32 cellular contexts compared by ENCODE assay signal in genomic region chr13:87003265-87003664, GRCh38.
"Had no signal": no experiment of that assay in that cellular context is flagged by ENCODE, and none has a peak within 500 bp of the region (broad histone marks: within the 10 kb centered on the region; RNA-seq: fewer than 3 reads in every experiment).

No MANE protein-coding gene starts in this region.

- H3K4me3 ChIP-seq: adrenal gland, body of pancreas, cardiac muscle cell had no signal

- H3K4me1 ChIP-seq: adrenal gland, body of pancreas had no signal

- FAIRE-seq: colon, endometrium, endothelial cell of umbilical vein, frontal cortex had no signal

- H3K9me3 ChIP-seq: adrenal gland, body of pancreas had no signal

- ATAC-seq: activated CD4-positive, alpha-beta T cell treated with anti-CD3 and anti-CD28 coated beads for 36 hours; activated CD8-positive, alpha-beta memory T cell treated with anti-CD3 and anti-CD28 coated beads, Interleukin-2, amount 10 ng/mL, durations not matched to agents 7 days and 5 days; activated CD8-positive, alpha-beta T cell treated with anti-CD3 and anti-CD28 coated beads, Interleukin-2, amount 10 ng/mL, durations not matched to agents 7 days and 5 days; activated naive CD8-positive, alpha-beta T cell treated with anti-CD3 and anti-CD28 coated beads, Interleukin-2, amount 50 U/mL, for 24 hours; body of pancreas; esophagus mucosa had no signal

- DNase-seq: activated CD4-positive, alpha-beta memory T cell treated with anti-CD3 and anti-CD28 coated beads for 36 hours; activated CD4-positive, alpha-beta T cell treated with anti-CD3 and anti-CD28 coated beads for 36 hours; activated CD4-positive, alpha-beta T cell treated with anti-CD3 and anti-CD28 coated beads, Interleukin-2, amount 10 ng/mL, durations not matched to agents 24 days and 14 days; activated CD4-positive, CD25-positive, alpha-beta regulatory T cell; activated CD4-positive, CD25-positive, alpha-beta regulatory T cell treated with anti-CD3 and anti-CD28 coated beads, Interleukin-2, amount 50 U/mL, for 72 hours; activated CD8-positive, alpha-beta memory T cell treated with anti-CD3 and anti-CD28 coated beads, Interleukin-2, amount 10 ng/mL, durations not matched to agents 7 days and 5 days; activated CD8-positive, alpha-beta memory T cell treated with anti-CD3 and anti-CD28 coated beads, Interleukin-2, amount 50 U/mL, for 4 hours; activated CD8-positive, alpha-beta T cell treated with anti-CD3 and anti-CD28 coated beads, Interleukin-2, amount 10 ng/mL, durations not matched to agents 7 days and 5 days; activated effector memory CD4-positive, alpha-beta T cell treated with anti-CD3 and anti-CD28 coated beads, Interleukin-2, amount 50 U/mL, for 16 hours; activated naive CD4-positive, alpha-beta T cell treated with anti-CD3 and anti-CD28 coated beads for 36 hours; activated naive CD8-positive, alpha-beta T cell treated with anti-CD3 and anti-CD28 coated beads for 36 hours; activated naive CD8-positive, alpha-beta T cell treated with anti-CD3 and anti-CD28 coated beads, Interleukin-2, amount 50 U/mL, for 24 hours; activated T-cell treated with anti-CD3 and anti-CD28 coated beads, Interleukin-2, amount 50 U/mL, for 1 hour; activated T-cell treated with anti-CD3 and anti-CD28 coated beads, Interleukin-2, amount 50 U/mL, for 48 hours; adrenal gland; amygdala; aorta; body of pancreas; central memory CD4-positive, alpha-beta T cell; cortex of kidney; dermis blood vessel endothelial cell; effector CD8-positive, alpha-beta T cell; foreskin fibroblast; head of caudate nucleus; hippocampal formation; T-helper 2 cell had no signal

- H3K27me3 ChIP-seq: adrenal gland, body of pancreas, cardiac muscle cell had no signal

- H3K36me3 ChIP-seq: adrenal gland, cardiac muscle cell had no signal

- H3K27ac ChIP-seq: adrenal gland, body of pancreas, cardiac muscle cell had no signal
